In the genomic region with DNA sequence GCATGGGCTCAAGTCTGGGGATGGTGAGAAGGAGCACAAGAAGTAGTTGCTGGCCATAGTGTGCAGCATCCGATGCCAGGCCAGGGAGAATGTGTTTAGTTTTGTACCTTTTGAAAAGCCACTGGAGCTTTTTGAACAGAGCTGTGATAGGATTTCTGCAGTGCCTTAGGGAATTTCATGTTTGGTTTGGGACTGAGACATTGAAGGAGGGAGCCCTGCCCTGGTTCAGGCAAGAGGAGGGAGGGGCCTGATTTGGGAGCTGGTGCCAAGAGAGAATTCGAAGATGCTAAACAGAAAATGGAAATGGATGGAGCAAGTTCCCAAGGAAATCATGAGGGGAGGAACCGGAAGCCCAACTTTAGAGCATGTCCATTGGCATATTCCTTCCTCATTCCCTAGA, we compare ENCODE assay signal across 23 cellular contexts.
A peak's percentile ranks its signal among the peaks of the same experiment; 100 is the strongest.
DNase-seq lines count a peak whose midpoint lies in the region; FAIRE-seq and TF ChIP-seq lines count a peak whose summit lies in the region.
"Had no signal": no experiment of that assay in that cellular context is flagged by ENCODE, and none has a peak within 500 bp of the region (broad histone marks: within the 10 kb centered on the region; RNA-seq: fewer than 3 reads in every experiment).

No MANE protein-coding gene starts in this region.

- no peak overlapping the region for H4K5ac ChIP-seq in H1 (ENCODE audit: insufficient read length, low read depth, low read length)

- H2BK12ac ChIP-seq in H1 (ENCODE audit: low read depth, low read length) = peak overlapping the region; percentile 83; the same call in 1 of the 2 replicates

- TF ChIP-seq CTCF in Caco-2 (IDR thresholded peaks at IDR 0.05; ENCODE audit: insufficient read depth in 1 of 2, low read depth in 1 of 2, low read length in 1 of 2, severe bottlenecking in 1 of 2, unreplicated experiment in 1 of 2) (no peak), H1 (IDR thresholded peaks at IDR 0.05; ENCODE audit: control extremely low read depth in 1 of 3, insufficient read depth in 1 of 3, low read depth in 1 of 3, low read length in 3 of 3) (no peak), thyroid gland (IDR thresholded peaks at IDR 0.05) (no peak), glutamatergic neuron (IDR thresholded peaks at IDR 0.05; ENCODE audit: partially characterized antibody, unreplicated experiment) (no peak)

- H3K4me1 Mint-ChIP-seq in Caco-2 (ENCODE audit: low read depth, unreplicated experiment) (no peaks in the 10 kb centered on the region), glutamatergic neuron (ENCODE audit: low read depth, unreplicated experiment) (no peaks in the 10 kb centered on the region)
- H3K4me1 Mint-ChIP-seq in activated CD4-positive, alpha-beta T cell treated with anti-CD3 and anti-CD28 coated beads, Interleukin-2, amount 10 ng/mL, durations not matched to agents 24 days and 14 days = no peaks in the 10 kb centered on the region
- H3K4me1 Mint-ChIP-seq: B cell had no signal

- H3K9me3 Mint-ChIP-seq in Caco-2 (ENCODE audit: unreplicated experiment) (no peaks in the 10 kb centered on the region), glutamatergic neuron (ENCODE audit: unreplicated experiment) (no peaks in the 10 kb centered on the region)
- H3K9me3 Mint-ChIP-seq in activated CD4-positive, alpha-beta T cell treated with anti-CD3 and anti-CD28 coated beads, Interleukin-2, amount 10 ng/mL, durations not matched to agents 24 days and 14 days = no peaks in the 10 kb centered on the region
- H3K9me3 Mint-ChIP-seq: CD4-positive, alpha-beta T cell; CD8-positive, alpha-beta T cell had no signal

- H3K9ac ChIP-seq in H1 (replicated peaks in 1 of 4; ENCODE audit: extremely low read depth in 1 of 4, low read depth in 3 of 4, low read length in 3 of 4) = no peak overlapping the region
- H3K9ac ChIP-seq: BLaER1 treated with 17β-estradiol and CSF1 and Interleukin-3, amounts not matched to agents 10 nM and 100 nM had no signal

- peak overlapping the region; percentile 89; the same call in 1 of the 2 replicates for H2BK15ac ChIP-seq in H1 (ENCODE audit: low read length)

- H3K36me3 ChIP-seq in Caco-2 (ENCODE audit: control insufficient read depth, insufficient read depth, low read length) = no peaks in the 10 kb centered on the region
- peaks cover 0 to 5% (median 0%) of the 10 kb centered on the region in 4 experiments; a peak in 2 of 8 replicates for H3K36me3 ChIP-seq in H1 (ENCODE audit: control insufficient read depth in 2 of 4, insufficient read depth in 4 of 4, low read length in 3 of 4)
- no peaks in the 10 kb centered on the region for H3K36me3 ChIP-seq in thyroid gland

- H3K36me3 Mint-ChIP-seq in Caco-2 (ENCODE audit: insufficient read depth, unreplicated experiment) (no peaks in the 10 kb centered on the region), glutamatergic neuron (ENCODE audit: unreplicated experiment) (no peaks in the 10 kb centered on the region)
- H3K36me3 Mint-ChIP-seq in activated CD4-positive, alpha-beta T cell treated with anti-CD3 and anti-CD28 coated beads, Interleukin-2, amount 10 ng/mL, durations not matched to agents 24 days and 14 days (ENCODE audit: low read depth) = peaks cover 1% of the 10 kb centered on the region

- H3K4me3 Mint-ChIP-seq in Caco-2 (ENCODE audit: unreplicated experiment) = no peak overlapping the region
- H3K4me3 Mint-ChIP-seq in glutamatergic neuron (ENCODE audit: unreplicated experiment) = no peak overlapping the region
- no peak overlapping the region for H3K4me3 Mint-ChIP-seq in activated CD4-positive, alpha-beta T cell treated with anti-CD3 and anti-CD28 coated beads, Interleukin-2, amount 10 ng/mL, durations not matched to agents 24 days and 14 days
- H3K4me3 Mint-ChIP-seq: B cell; CD4-positive, alpha-beta T cell; CD8-positive, alpha-beta T cell had no signal

- H4K91ac ChIP-seq in H1 (replicated peaks; ENCODE audit: insufficient read length, low read length) = peak overlapping the region; percentile 36

- intact Hi-C loops in Caco-2 (cut with micrococcal nuclease; ENCODE audit: unreplicated experiment) (no loop called here), thyroid gland (cut with DNase I) (no loop called here)
- intact Hi-C loops in activated CD4-positive, alpha-beta T cell treated with anti-CD3 and anti-CD28 coated beads, Interleukin-2, amount 10 ng/mL, durations not matched to agents 24 days and 14 days (cut with micrococcal nuclease) = no loop called here

- DNase-seq in Caco-2 (no peak), H1 (ENCODE audit: low read depth in 1 of 2, low spot score in 2 of 2) (no peak), thyroid gland (peak; percentile 68 to 70), glutamatergic neuron (no peak)
- no peak for DNase-seq in activated CD4-positive, alpha-beta T cell treated with anti-CD3 and anti-CD28 coated beads, Interleukin-2, amount 10 ng/mL, durations not matched to agents 24 days and 14 days
- DNase-seq: AML-193; CD4-positive, alpha-beta T cell; CD8-positive, alpha-beta T cell; DMS 273 treated with DMSO at 0.1 percent for 48 hours; DMS153; DMS53; DMS79; DND-41; EL; GDM1 had no signal

- H2AFZ ChIP-seq in H1 (ENCODE audit: low read length) = no peak overlapping the region

- H3K27me3 Mint-ChIP-seq in Caco-2 (ENCODE audit: insufficient read depth, unreplicated experiment) = no peaks in the 10 kb centered on the region
- H3K27me3 Mint-ChIP-seq in glutamatergic neuron (ENCODE audit: unreplicated experiment) = no peaks in the 10 kb centered on the region
- H3K27me3 Mint-ChIP-seq in activated CD4-positive, alpha-beta T cell treated with anti-CD3 and anti-CD28 coated beads, Interleukin-2, amount 10 ng/mL, durations not matched to agents 24 days and 14 days = no peaks in the 10 kb centered on the region
- H3K27me3 Mint-ChIP-seq: B cell; CD4-positive, alpha-beta T cell had no signal

- 81% methylated on average over 3 of the region's 3 CpGs; no CpG with 5 or more reads in 1 of the 2 experiments for WGBS in H1 (ENCODE audit: extremely low coverage in 1 of 2, insufficient coverage in 1 of 2, insufficient read length in 1 of 2, insufficient replicate concordance in 2 of 2, low coverage in 1 of 2, low lambda C conversion rate in 2 of 2, missing lambda C conversion rate in 1 of 2), 2 experiments
- WGBS in thyroid gland, 2 donors = 42 to 54% methylated on average over 3 of the region's 3 CpGs

- H3K27ac Mint-ChIP-seq in Caco-2 (ENCODE audit: unreplicated experiment) = no peak overlapping the region
- H3K27ac Mint-ChIP-seq in glutamatergic neuron (ENCODE audit: unreplicated experiment) = no peak overlapping the region
- H3K27ac Mint-ChIP-seq in activated CD4-positive, alpha-beta T cell treated with anti-CD3 and anti-CD28 coated beads, Interleukin-2, amount 10 ng/mL, durations not matched to agents 24 days and 14 days = no peak overlapping the region
- H3K27ac Mint-ChIP-seq: B cell; CD4-positive, alpha-beta T cell; CD8-positive, alpha-beta T cell had no signal

- no peak overlapping the region for H3K14ac ChIP-seq in H1 (ENCODE audit: insufficient read length)

- no peaks in the 10 kb centered on the region for H3K79me2 ChIP-seq in H1 (ENCODE audit: control insufficient read depth in 1 of 2, insufficient read depth in 2 of 2, low read length in 2 of 2)

- no peak overlapping the region for H3K56ac ChIP-seq in H1 (replicated peaks; ENCODE audit: insufficient read length, low read depth, low read length)

- H3K4me3 ChIP-seq in Caco-2 (ENCODE audit: low read depth, low read length) (no peak overlapping the region), H1 (ENCODE audit: extremely low read depth in 1 of 4, insufficient read depth in 2 of 4, low read depth in 3 of 4, low read length in 4 of 4) (no peak overlapping the region), thyroid gland (replicated peaks in 1 of 3) (no peak overlapping the region)
- H3K4me3 ChIP-seq: A549; BLaER1 treated with 17β-estradiol and CSF1 and Interleukin-3, amounts not matched to agents 10 nM and 100 nM; GM12878 had no signal

- H2BK120ac ChIP-seq in H1 (replicated peaks; ENCODE audit: low read depth, low read length) = no peak overlapping the region

- H3K23ac ChIP-seq in H1 (ENCODE audit: insufficient read length) = no peak overlapping the region

- no peaks in the 10 kb centered on the region for H3K79me1 ChIP-seq in H1 (ENCODE audit: low read depth, low read length)

- no peak overlapping the region for H4K8ac ChIP-seq in H1 (ENCODE audit: extremely low read depth, insufficient read depth, low read length)

- no peaks in the 10 kb centered on the region for H3K4me1 ChIP-seq in Caco-2
- peaks cover 0 to 6% (median 2%) of the 10 kb centered on the region in 4 experiments; a peak in 4 of 7 replicates for H3K4me1 ChIP-seq in H1 (replicated peaks in 1 of 4; ENCODE audit: control insufficient read depth in 3 of 4, insufficient read depth in 4 of 4, low read length in 3 of 4)
- peaks cover 20 to 37% of the 10 kb centered on the region in 2 donors for H3K4me1 ChIP-seq in thyroid gland
- H3K4me1 ChIP-seq: BLaER1 treated with 17β-estradiol and CSF1 and Interleukin-3, amounts not matched to agents 10 nM and 100 nM had no signal

- no peak for TF ChIP-seq RAD21 in H1 (IDR thresholded peaks at IDR 0.05 in 1 of 2, conservative IDR thresholded peaks at IDR 0.05 in 1 of 2; ENCODE audit: low read depth in 2 of 2, low read length in 2 of 2)

- POLR2A ChIA-PET in Caco-2 (lab: Charles Lee) (no interaction called here), H1 (lab: Charles Lee; ENCODE audit: partially characterized antibody) (no interaction called here)

- FAIRE-seq in H1 (lab: Jason Lieb, UNC) = no peak
- FAIRE-seq: A549, GM12878, GM12892, GM19239 had no signal

- no peak overlapping the region for H3K18ac ChIP-seq in H1 (ENCODE audit: extremely low read depth, low read length)

- CTCF ChIA-PET in Caco-2 (lab: Charles Lee) = no interaction called here
- CTCF ChIA-PET in H1 (lab: Charles Lee; ENCODE audit: partially characterized antibody) = no interaction called here

- H3K27me3 ChIP-seq in Caco-2 (replicated peaks; ENCODE audit: control insufficient read depth, insufficient read depth, low read length) = no peaks in the 10 kb centered on the region
- no peaks in the 10 kb centered on the region for H3K27me3 ChIP-seq in H1 (replicated peaks in 1 of 4; ENCODE audit: control insufficient read depth in 3 of 4, extremely low read depth in 1 of 4, insufficient read depth in 3 of 4, low read length in 3 of 4)
- H3K27me3 ChIP-seq in thyroid gland = no peaks in the 10 kb centered on the region
- H3K27me3 ChIP-seq: BLaER1 treated with 17β-estradiol and CSF1 and Interleukin-3, amounts not matched to agents 10 nM and 100 nM had no signal

- no peaks in the 10 kb centered on the region; the same call in 1 of the 2 replicates for H3K23me2 ChIP-seq in H1 (ENCODE audit: low read depth, low read length)

- no peak overlapping the region for H3K4ac ChIP-seq in H1 (replicated peaks; ENCODE audit: insufficient read length, low read depth, low read length)

- no peaks in the 10 kb centered on the region for H4K20me1 ChIP-seq in H1 (replicated peaks in 1 of 2; ENCODE audit: control insufficient read depth in 1 of 2, insufficient read depth in 2 of 2, low read length in 2 of 2)
- H4K20me1 ChIP-seq: BLaER1 treated with 17β-estradiol and CSF1 and Interleukin-3, amounts not matched to agents 10 nM and 100 nM had no signal

- no peaks in the 10 kb centered on the region for H3K9me3 ChIP-seq in Caco-2
- H3K9me3 ChIP-seq in H1 (ENCODE audit: insufficient read depth in 2 of 2, low read depth in 1 of 2, low read length in 1 of 2) = no peaks in the 10 kb centered on the region
- H3K9me3 ChIP-seq in thyroid gland = no peaks in the 10 kb centered on the region
- H3K9me3 ChIP-seq: A549; BLaER1 treated with 17β-estradiol and CSF1 and Interleukin-3, amounts not matched to agents 10 nM and 100 nM had no signal

- H3K4me2 ChIP-seq in H1 (ENCODE audit: insufficient read depth in 1 of 2, low read depth in 2 of 2, low read length in 2 of 2) = no peak overlapping the region
- H3K4me2 ChIP-seq: A549; BLaER1 treated with 17β-estradiol and CSF1 and Interleukin-3, amounts not matched to agents 10 nM and 100 nM had no signal

- H2AK5ac ChIP-seq in H1 (ENCODE audit: low read depth, low read length) = 0 out of 2 replicates have a peak overlapping the region, but pooled peaks have one; percentile 61

- H3K27ac ChIP-seq in H1 (ENCODE audit: low read depth, low read length) = no peak overlapping the region
- H3K27ac ChIP-seq in thyroid gland = peak overlapping the region in 1 of 3 donors; percentile 20
- H3K27ac ChIP-seq: 22Rv1; A549; BLaER1 treated with 17β-estradiol and CSF1 and Interleukin-3, amounts not matched to agents 10 nM and 100 nM; C4-2B had no signal

- TF ChIP-seq POLR2A in H1 (IDR thresholded peaks at IDR 0.05; ENCODE audit: control extremely low read depth in 1 of 2, low read depth in 2 of 2, low read length in 2 of 2) (no peak), thyroid gland (IDR thresholded peaks at IDR 0.05) (no peak)

- TF ChIP-seq EP300 in H1 (IDR thresholded peaks at IDR 0.05; ENCODE audit: borderline replicate concordance in 1 of 2, low read depth in 2 of 2, low read length in 2 of 2) = no peak

- H2BK5ac ChIP-seq in H1 (ENCODE audit: low read depth, low read length) = no peak overlapping the region

- BruUV-seq in Caco-2 (replicated peaks; lab: Mats Ljungman, UMichigan) = TSS peak; percentile 8

- H2BK20ac ChIP-seq in H1 (ENCODE audit: low read length) = no peak overlapping the region

Comparison
In these comparisons a context has a peak if more than half of its experiments do, and no peak if none do; other contexts are left out.
1. DNase-seq: peak in thyroid gland (2 of 2); none in Caco-2 (0 of 2), H1 (0 of 2), glutamatergic neuron (single experiment) and activated CD4-positive, alpha-beta T cell treated with anti-CD3 and anti-CD28 coated beads, Interleukin-2, amount 10 ng/mL, durations not matched to agents 24 days and 14 days (single experiment).